ENCODE assay signal across 1 cellular context in genomic region chr7:112888781-112889180, GRCh38.
TF ChIP-seq lines count a peak whose summit lies in the region.

No MANE protein-coding gene starts in this region.

TF ChIP-seq in WTC11, 78 proteins besides CTCF, POLR2A, EP300 and RAD21 (continued from another document):
- TF ChIP-seq PRDM15 (CRISPR knock-in tag; IDR thresholded peaks at IDR 0.05) (no peak), PREB (CRISPR knock-in tag; IDR thresholded peaks at IDR 0.05; ENCODE audit: borderline replicate concordance) (no peak)
TF ChIP-seq in WTC11: peak in this region for 0.
